In genomic region chr6:13156381-13156780, GRCh38 we compare ENCODE assay signal across 19 cellular contexts.
"Had no signal": no experiment of that assay in that cellular context is flagged by ENCODE, and none has a peak within 500 bp of the region (broad histone marks: within the 10 kb centered on the region; RNA-seq: fewer than 3 reads in every experiment).

No MANE protein-coding gene starts in this region.

- H3K27me3 ChIP-seq: vagina had no signal

- H3K9me3 ChIP-seq: mucosa of descending colon, vagina had no signal

- DNase-seq: activated CD4-positive, CD25-positive, alpha-beta regulatory T cell treated with anti-CD3 and anti-CD28 coated beads, Interleukin-2, amount 50 U/mL, for 72 hours; activated gamma-delta T cell treated with Interleukin-2 at 50 U/mL for 16 hours; caudate nucleus; endodermal cell; foreskin fibroblast; glutamatergic neuron; hippocampal formation; islet precursor cell; left ventricle myocardium superior; mucosa of descending colon; naive B cell; right cardiac atrium; stimulated activated CD4-positive, alpha-beta T cell treated with anti-CD3 and anti-CD28 coated beads, Interleukin-2, amount 100 ng/mL, for 48 hours; stimulated activated naive CD8-positive, alpha-beta T cell treated with anti-CD3 and anti-CD28 coated beads, Interleukin-15, amount 100 ng/mL, for 72 hours; trophoblast cell had no signal

- H3K27ac ChIP-seq: epithelial cell of prostate, skin epidermis, vagina, VCaP had no signal

- H3K36me3 ChIP-seq: vagina had no signal

- H3K4me1 ChIP-seq: vagina had no signal

- H3K4me3 ChIP-seq: mucosa of descending colon, skin epidermis, vagina had no signal
